In the genomic region with DNA sequence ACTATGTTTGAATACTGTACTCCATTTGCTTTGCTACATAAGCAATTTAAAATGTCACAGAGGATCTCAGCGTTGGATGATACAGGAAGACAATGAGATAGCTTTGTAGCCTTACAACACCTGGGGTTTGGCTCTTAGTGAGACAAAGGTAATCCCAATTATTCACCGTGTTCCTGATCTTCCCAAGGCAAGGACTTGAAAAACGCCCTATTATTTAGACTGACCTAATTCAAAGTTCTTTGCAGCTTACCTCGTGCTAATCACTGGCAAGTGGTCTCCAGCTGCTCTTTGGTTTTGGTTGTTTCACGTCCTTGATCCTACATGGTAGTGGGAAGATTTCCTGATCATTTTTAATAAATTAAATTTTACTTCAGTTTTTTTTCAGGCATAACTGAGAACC, we compare ENCODE assay signal across 14 cellular contexts.
DNase-seq lines count a peak whose midpoint lies in the region.
"Had no signal": no experiment of that assay in that cellular context is flagged by ENCODE, and none has a peak within 500 bp of the region (broad histone marks: within the 10 kb centered on the region; RNA-seq: fewer than 3 reads in every experiment).

No MANE protein-coding gene starts in this region.

- H3K9me3 Mint-ChIP-seq in T-helper 2 cell treated with Interferon-gamma antibody and Interleukin-4, amounts not matched to agents 5 μg/mL and 100 μg/mL, for 36 hours, result no peaks in the 10 kb centered on the region

- DNase-seq in COR-L47 (lab: John Stamatoyannopoulos, UW) (peak; percentile 1), NCI-H146 (lab: John Stamatoyannopoulos, UW) (peak; percentile 30), NCI-H524 (lab: John Stamatoyannopoulos, UW) (peak; percentile 6 to 73), iPS-NIHi11 (ENCODE audit: low spot score) (peak; percentile 35), COLO829 (ENCODE audit: low spot score) (no peak), anterior cingulate cortex (lab: John Stamatoyannopoulos, UW) (no peak)
- no peak for DNase-seq in T-helper 2 cell treated with Interferon-gamma antibody and Interleukin-4, amounts not matched to agents 5 μg/mL and 100 μg/mL, for 36 hours (ENCODE audit: low spot score)
- DNase-seq: H9, Karpas-422, OCI-M1, RPMI8226, SJCRH30, SW 1271 had no signal

- H3K27ac Mint-ChIP-seq in T-helper 2 cell treated with Interferon-gamma antibody and Interleukin-4, amounts not matched to agents 5 μg/mL and 100 μg/mL, for 36 hours, result no peak overlapping the region
- H3K27ac Mint-ChIP-seq: CD14-positive monocyte had no signal

- no peak overlapping the region for H3K4me3 Mint-ChIP-seq in T-helper 2 cell treated with Interferon-gamma antibody and Interleukin-4, amounts not matched to agents 5 μg/mL and 100 μg/mL, for 36 hours
- H3K4me3 Mint-ChIP-seq: CD14-positive monocyte, H9 had no signal

- H3K4me1 Mint-ChIP-seq in T-helper 2 cell treated with Interferon-gamma antibody and Interleukin-4, amounts not matched to agents 5 μg/mL and 100 μg/mL, for 36 hours (ENCODE audit: low read depth), result peaks cover 25% of the 10 kb centered on the region

- peaks cover 2% of the 10 kb centered on the region for H3K36me3 Mint-ChIP-seq in T-helper 2 cell treated with Interferon-gamma antibody and Interleukin-4, amounts not matched to agents 5 μg/mL and 100 μg/mL, for 36 hours (ENCODE audit: low read depth)

- peaks cover 17% of the 10 kb centered on the region for H3K27me3 Mint-ChIP-seq in T-helper 2 cell treated with Interferon-gamma antibody and Interleukin-4, amounts not matched to agents 5 μg/mL and 100 μg/mL, for 36 hours (ENCODE audit: low read depth)

Comparison
In these comparisons a context has a peak if more than half of its experiments do, and no peak if none do; other contexts are left out.
1. DNase-seq: peak in COR-L47 (single experiment), NCI-H146 (single experiment), NCI-H524 (2 of 2) and iPS-NIHi11 (single experiment); none in COLO829 (single experiment), anterior cingulate cortex (0 of 58) and T-helper 2 cell treated with Interferon-gamma antibody and Interleukin-4, amounts not matched to agents 5 μg/mL and 100 μg/mL, for 36 hours (single experiment).